In genomic region chr13:79860757-79861156, GRCh38 we compare ENCODE assay signal across 28 cellular contexts.
"Had no signal": no experiment of that assay in that cellular context is flagged by ENCODE, and none has a peak within 500 bp of the region (broad histone marks: within the 10 kb centered on the region; RNA-seq: fewer than 3 reads in every experiment).

No MANE protein-coding gene starts in this region.

- H3K4me1 ChIP-seq: heart right ventricle, left lung, lower lobe of right lung, right atrium auricular region, right lobe of liver, stomach, testis, thyroid gland, upper lobe of left lung, vagina had no signal

- H3K27me3 ChIP-seq: heart right ventricle, left lung, ovary, right atrium auricular region, right lobe of liver, stomach, testis, thyroid gland, transverse colon, upper lobe of left lung, vagina had no signal

- H3K4me3 Mint-ChIP-seq: naive thymus-derived CD8-positive, alpha-beta T cell; nephron; stimulated activated naive B cell treated with anti-CD40 and anti-IgM and Interleukin-4, amounts not matched to agents 10 μg/mL and 1 μg/mL and 100 μg/mL, for 72 hours had no signal

- ATAC-seq: heart right ventricle; left cardiac atrium; left lung; lower lobe of right lung; naive thymus-derived CD8-positive, alpha-beta T cell; right lobe of liver; stimulated activated naive B cell treated with anti-CD40 and anti-IgM and Interleukin-4, amounts not matched to agents 10 μg/mL and 1 μg/mL and 100 μg/mL, for 72 hours; stimulated activated naive CD8-positive, alpha-beta T cell treated with anti-CD3 and anti-CD28 coated beads, Interleukin-15, Interleukin-2, amounts not matched to agents 100 U/mL and 50 U/mL, for 24 hours had no signal

- H3K36me3 ChIP-seq: heart right ventricle, left lung, lower lobe of right lung, ovary, right atrium auricular region, right lobe of liver, stomach, thyroid gland, transverse colon, upper lobe of left lung, vagina had no signal

- H3K9me3 ChIP-seq: heart right ventricle, left lung, lower lobe of right lung, mucosa of descending colon, ovary, right atrium auricular region, right lobe of liver, stomach, testis, thyroid gland, transverse colon, upper lobe of left lung, vagina had no signal

- H3K4me1 Mint-ChIP-seq: naive thymus-derived CD8-positive, alpha-beta T cell; nephron; stimulated activated naive B cell treated with anti-CD40 and anti-IgM and Interleukin-4, amounts not matched to agents 10 μg/mL and 1 μg/mL and 100 μg/mL, for 72 hours had no signal

- H3K4me3 ChIP-seq: heart right ventricle, left lung, lower lobe of right lung, mucosa of descending colon, ovary, right atrium auricular region, right lobe of liver, stomach, testis, thyroid gland, transverse colon, upper lobe of left lung, vagina had no signal

- H3K9me3 Mint-ChIP-seq: nephron; stimulated activated naive B cell treated with anti-CD40 and anti-IgM and Interleukin-4, amounts not matched to agents 10 μg/mL and 1 μg/mL and 100 μg/mL, for 72 hours had no signal

- H3K27me3 Mint-ChIP-seq: naive thymus-derived CD8-positive, alpha-beta T cell; progenitor cell of endocrine pancreas; stimulated activated naive B cell treated with anti-CD40 and anti-IgM and Interleukin-4, amounts not matched to agents 10 μg/mL and 1 μg/mL and 100 μg/mL, for 72 hours had no signal

- H3K27ac Mint-ChIP-seq: naive thymus-derived CD8-positive, alpha-beta T cell; nephron; progenitor cell of endocrine pancreas; stimulated activated naive B cell treated with anti-CD40 and anti-IgM and Interleukin-4, amounts not matched to agents 10 μg/mL and 1 μg/mL and 100 μg/mL, for 72 hours had no signal

- H3K36me3 Mint-ChIP-seq: naive thymus-derived CD8-positive, alpha-beta T cell; stimulated activated naive B cell treated with anti-CD40 and anti-IgM and Interleukin-4, amounts not matched to agents 10 μg/mL and 1 μg/mL and 100 μg/mL, for 72 hours had no signal

- H3K27ac ChIP-seq: heart right ventricle, left lung, lower lobe of right lung, ovary, right atrium auricular region, right lobe of liver, stomach, testis, thyroid gland, upper lobe of left lung, vagina had no signal

- DNase-seq: heart right ventricle; hippocampal formation; kidney glomerular epithelial cell; left cardiac atrium; left lung; lower lobe of right lung; mammary epithelial cell; mesenchymal stem cell; midbrain; mucosa of descending colon; naive thymus-derived CD8-positive, alpha-beta T cell; ovary; right lobe of liver; stimulated activated CD4-positive, alpha-beta T cell treated with anti-CD3 and anti-CD28 coated beads, Interleukin-12 subunit alpha, Interleukin-12 subunit beta, amount 100 ng/mL, for 4 hours; stimulated activated CD4-positive, alpha-beta T cell treated with anti-CD3 and anti-CD28 coated beads, Interleukin-15, amount 100 ng/mL, for 24 hours; stimulated activated CD4-positive, alpha-beta T cell treated with anti-CD3 and anti-CD28 coated beads, Interleukin-2, amount 100 ng/mL, for 24 hours; stimulated activated CD4-positive, alpha-beta T cell treated with anti-CD3 and anti-CD28 coated beads, Interleukin-4, amount 100 ng/mL, for 1 hour; stimulated activated naive B cell treated with anti-CD40 and anti-IgM and Interleukin-4, amounts not matched to agents 10 μg/mL and 1 μg/mL and 100 μg/mL, for 72 hours; stimulated activated naive CD8-positive, alpha-beta T cell treated with anti-CD3 and anti-CD28 coated beads, Interleukin-15, Interleukin-2, amounts not matched to agents 100 U/mL and 50 U/mL, for 24 hours; stomach; testis; thyroid gland; transverse colon; upper lobe of left lung had no signal
